In genomic region chr16:14884396-14884795, GRCh38 we compare ENCODE assay signal across 1 cellular context.
TF ChIP-seq lines count a peak whose summit lies in the region.

No MANE protein-coding gene starts in this region.

TF ChIP-seq in HepG2, 621 proteins besides CTCF, POLR2A, EP300 and RAD21:
- TF ChIP-seq STAG1 (CRISPR knock-in tag; IDR thresholded peaks at IDR 0.05) (peak; percentile 55), SMC3 (IDR thresholded peaks at IDR 0.05; ENCODE audit: low read length) (peak; percentile 32; the same call in 1 of the 2 replicates)
